8 cellular contexts compared by ENCODE assay signal in genomic region chr1:6625579-6626149, GRCh38. TPM values are rescaled to one million over a fixed set of nuclear protein-coding genes. Genes with fewer than 3 reads are reported as not detected.
DNase-seq lines count a peak whose midpoint lies in the region; ATAC-seq and TF ChIP-seq lines count a peak whose summit lies in the region.

No MANE protein-coding gene starts in this region.

- H3K4me1 ChIP-seq in SK-N-SH (ENCODE audit: control insufficient read depth in 1 of 2, insufficient read depth in 2 of 2, low read depth in 1 of 2, low read length in 1 of 2), result peaks cover 0 to 5% of the 10 kb centered on the region in 2 experiments; a peak in 1 of 4 replicates

- peak; percentile 21 for ATAC-seq in HG02840 (IDR thresholded peaks at IDR 0.05; ENCODE audit: low FRiP score, unreplicated experiment)
- ATAC-seq in naive thymus-derived CD8-positive, alpha-beta T cell, result peak in 1 of 2 donors; percentile 51

- CTCF ChIA-PET in SK-N-SH (lab: Yijun Ruan, JAX), result interaction anchor here (0.5 to 3.1 kb wide), 3 partner anchors 9 to 12 kb away, joined by 3 to 8 read pairs (median 3); no protein-coding TSS in a partner anchor

- POLR2A ChIA-PET in SK-N-SH (lab: Yijun Ruan, JAX), result no interaction called here
- POLR2A ChIA-PET in naive thymus-derived CD8-positive, alpha-beta T cell (lab: Charles Lee), result interaction anchor here (0.6 to 8.2 kb wide), 6 partner anchors 10 to 71 kb away, joined by 3 to 91 read pairs (median 4); partner anchors contain the start of genes KLHL21, NOL9 and ZBTB48

- H3K36me3 ChIP-seq in SK-N-SH (replicated peaks in 1 of 2; ENCODE audit: control insufficient read depth in 1 of 2, insufficient read depth in 2 of 2, low read length in 1 of 2), result peaks cover 20 to 38% of the 10 kb centered on the region in 2 experiments

- H3K27ac ChIP-seq in SK-N-SH (ENCODE audit: low read depth in 2 of 2, low read length in 1 of 2) (peak overlapping the region; percentile 59 to 77; a peak in 2 of 4 replicates), epithelial cell of prostate (peak overlapping the region; percentile 67)

- peak overlapping the region; percentile 77; the same call in 1 of the 2 replicates for H2AFZ ChIP-seq in SK-N-SH (ENCODE audit: low read depth)

- H3K4me2 ChIP-seq in SK-N-SH, result peak overlapping the region; percentile 76

- peak overlapping the region; percentile 53 to 94 (median 87) for H3K27ac Mint-ChIP-seq in naive thymus-derived CD8-positive, alpha-beta T cell

- H3K9ac ChIP-seq in SK-N-SH, result peak overlapping the region; percentile 70

- no peaks in the 10 kb centered on the region for H3K9me3 ChIP-seq in SK-N-SH

- no peaks in the 10 kb centered on the region for H3K9me3 Mint-ChIP-seq in naive thymus-derived CD8-positive, alpha-beta T cell

- H3K9me2 ChIP-seq in SK-N-SH, result no peaks in the 10 kb centered on the region

- TF ChIP-seq CTCF in SK-N-SH (IDR thresholded peaks at IDR 0.05), result no peak

- H3K4me3 ChIP-seq in SK-N-SH (ENCODE audit: low read depth in 2 of 2, low read length in 1 of 2), result peak overlapping the region; percentile 72 to 82

- peaks cover 71% of the 10 kb centered on the region for H3K79me2 ChIP-seq in SK-N-SH (ENCODE audit: insufficient read depth)

- no peaks in the 10 kb centered on the region for H3K27me3 ChIP-seq in SK-N-SH (ENCODE audit: insufficient read depth)

- peaks cover 23% of the 10 kb centered on the region for H3F3A ChIP-seq in SK-N-SH (replicated peaks; ENCODE audit: insufficient read depth)

- H3K4me1 Mint-ChIP-seq in naive thymus-derived CD8-positive, alpha-beta T cell, result peaks cover 17 to 37% (median 34%) of the 10 kb centered on the region in 4 donors

- WGBS in SK-N-SH (ENCODE audit: low lambda C conversion rate), result 16% methylated on average over 18 of the region's 32 CpGs

- H3K36me3 Mint-ChIP-seq in naive thymus-derived CD8-positive, alpha-beta T cell, result peaks cover 0 to 50% (median 1%) of the 10 kb centered on the region in 3 donors

- peaks cover 16% of the 10 kb centered on the region; the same call in 1 of the 2 replicates for H4K20me1 ChIP-seq in SK-N-SH (ENCODE audit: insufficient read depth)

- H3K4me3 Mint-ChIP-seq in naive thymus-derived CD8-positive, alpha-beta T cell, result peak overlapping the region; percentile 82 to 92 (median 90)

- H3K27me3 Mint-ChIP-seq in naive thymus-derived CD8-positive, alpha-beta T cell, result no peaks in the 10 kb centered on the region

- DNase-seq in GM03348 (ENCODE audit: low spot score), result peak; percentile 71
- no peak for DNase-seq in SK-N-SH
- no peak for DNase-seq in epithelial cell of prostate (ENCODE audit: low read depth, low spot score)
- DNase-seq in naive thymus-derived CD8-positive, alpha-beta T cell, result peak in 1 of 10 donors; percentile 11
- DNase-seq in ureter (ENCODE audit: low spot score), result no peak
- no peak for DNase-seq in NCI-H524 treated with DMSO at 0.1 percent for 48 hours (lab: John Stamatoyannopoulos, UW)
- DNase-seq in NOMO-1 (lab: John Stamatoyannopoulos, UW; ENCODE audit: unreplicated experiment in 2 of 2), result no peak

- no peak for TF ChIP-seq EP300 in SK-N-SH (IDR thresholded peaks at IDR 0.05; ENCODE audit: borderline replicate concordance in 1 of 2, low read depth in 1 of 2, low read length in 1 of 2)

- TF ChIP-seq RAD21 in SK-N-SH (IDR thresholded peaks at IDR 0.05; ENCODE audit: low read length), result no peak

TF ChIP-seq in SK-N-SH, 30 proteins besides CTCF, POLR2A, EP300 and RAD21 (continues in another document):
- no peak for TF ChIP-seq YY1 (IDR thresholded peaks at IDR 0.05; ENCODE audit: low read depth)
- TF ChIP-seq TAF1 (IDR thresholded peaks at IDR 0.05; ENCODE audit: borderline replicate concordance, low read depth, low read length), result no peak
- TF ChIP-seq PBX3 (IDR thresholded peaks at IDR 0.05), result no peak
- TF ChIP-seq POLR2AphosphoS5 (IDR thresholded peaks at IDR 0.05; ENCODE audit: low read depth, low read length), result no peak
- TF ChIP-seq GABPA (IDR thresholded peaks at IDR 0.05; ENCODE audit: low read depth), result no peak
- no peak for TF ChIP-seq EZH2phosphoT487 (IDR thresholded peaks at IDR 0.05; ENCODE audit: borderline replicate concordance, low read depth)
- no peak for TF ChIP-seq FOXJ3 (CRISPR knock-in tag; IDR thresholded peaks at IDR 0.05)
- no peak for TF ChIP-seq SIN3A (IDR thresholded peaks at IDR 0.05; ENCODE audit: borderline replicate concordance, low read depth, low read length)
- no peak for TF ChIP-seq MXI1 (IDR thresholded peaks at IDR 0.05; ENCODE audit: low read depth, low read length)
- TF ChIP-seq NFIC (IDR thresholded peaks at IDR 0.05; ENCODE audit: borderline replicate concordance), result no peak
- TF ChIP-seq RFX5 (IDR thresholded peaks at IDR 0.05; ENCODE audit: low read length), result no peak
- TF ChIP-seq JUND (IDR thresholded peaks at IDR 0.05), result no peak
- TF ChIP-seq FOSL2 (IDR thresholded peaks at IDR 0.05; ENCODE audit: borderline replicate concordance, low read depth), result no peak
- TF ChIP-seq TCF12 (IDR thresholded peaks at IDR 0.05), result no peak
- no peak for TF ChIP-seq NRF1 (IDR thresholded peaks at IDR 0.05; ENCODE audit: low read depth, low read length)
- no peak for TF ChIP-seq RCOR1 (IDR thresholded peaks at IDR 0.05; ENCODE audit: low read length)
- no peak for TF ChIP-seq GATA2 (CRISPR knock-in tag; IDR thresholded peaks at IDR 0.05)
- TF ChIP-seq CHD2 (IDR thresholded peaks at IDR 0.05; ENCODE audit: low read length, partially characterized antibody), result no peak
- TF ChIP-seq USF2 (IDR thresholded peaks at IDR 0.05; ENCODE audit: borderline replicate concordance, low read depth, low read length), result no peak

RNA-seq across cellular contexts. Expression of gene THAP3, which starts 1.0 kb away (rescaled TPM):
- polyA plus RNA-seq in SK-N-SH (2012; rRNA removed), result 10.0 and 11.1 TPM in 2 replicates
- polyA plus RNA-seq in SK-N-SH (2012; cell fraction: cytosol; rRNA removed), result 5.4 and 7.7 TPM in 2 replicates
- polyA plus RNA-seq in SK-N-SH (2012; cell fraction: nucleus; rRNA removed), result 25.0 and 36.2 TPM in 2 replicates
- total RNA-seq in naive thymus-derived CD8-positive, alpha-beta T cell, result 10 to 100 TPM; 28.7 to 30.7 TPM
- 10 to 100 TPM; 20.1 to 26.5 (median 25.4) TPM for polyA plus RNA-seq in naive thymus-derived CD8-positive, alpha-beta T cell
- 11.7 TPM for total RNA-seq in ureter

RNA-seq across cellular contexts. Expression of gene PHF13, which starts 12.1 kb away (rescaled TPM):
- polyA plus RNA-seq in SK-N-SH (2012; rRNA removed), result 6.5 and 8.5 TPM in 2 replicates
- polyA plus RNA-seq in SK-N-SH (2012; cell fraction: cytosol; rRNA removed), result 6.9 and 8.9 TPM in 2 replicates
- 16.4 and 22.0 TPM in 2 replicates for polyA plus RNA-seq in SK-N-SH (2012; cell fraction: nucleus; rRNA removed)
- 1 to 10 TPM; 8.4 to 8.5 TPM for total RNA-seq in naive thymus-derived CD8-positive, alpha-beta T cell
- polyA plus RNA-seq in naive thymus-derived CD8-positive, alpha-beta T cell, result 1 to 10 TPM; 1.4 to 4.3 (median 3.2) TPM
- 10.9 TPM for total RNA-seq in ureter

RNA-seq across cellular contexts. Expression of gene KLHL21, which starts 23.0 kb away (rescaled TPM):
- 9.0 and 12.5 TPM in 2 replicates for polyA plus RNA-seq in SK-N-SH (2012; rRNA removed)
- 4.5 and 7.5 TPM in 2 replicates for polyA plus RNA-seq in SK-N-SH (2012; cell fraction: cytosol; rRNA removed)
- polyA plus RNA-seq in SK-N-SH (2012; cell fraction: nucleus; rRNA removed), result 29.6 and 32.4 TPM in 2 replicates
- 10 to 100 TPM; 67.1 to 67.7 TPM for total RNA-seq in naive thymus-derived CD8-positive, alpha-beta T cell
- 10 to 100 TPM; 15.7 to 26.4 (median 16.3) TPM for polyA plus RNA-seq in naive thymus-derived CD8-positive, alpha-beta T cell
- 25.8 TPM for total RNA-seq in ureter

RNA-seq across cellular contexts. Expression of gene ZBTB48, which starts 45.9 kb away (rescaled TPM):
- 28.8 and 31.2 TPM in 2 replicates for polyA plus RNA-seq in SK-N-SH (2012; rRNA removed)
- 8.1 and 14.1 TPM in 2 replicates for polyA plus RNA-seq in SK-N-SH (2012; cell fraction: cytosol; rRNA removed)
- 123 and 203 TPM in 2 replicates for polyA plus RNA-seq in SK-N-SH (2012; cell fraction: nucleus; rRNA removed)
- total RNA-seq in naive thymus-derived CD8-positive, alpha-beta T cell, result 10 to 100 TPM; 64.5 to 73.2 TPM
- 10 to 100 TPM in 2 of 3 donors, 1 to 10 TPM in 1; 9.8 to 30.0 (median 28.7) TPM for polyA plus RNA-seq in naive thymus-derived CD8-positive, alpha-beta T cell
- 50.4 TPM for total RNA-seq in ureter
